24 cellular contexts compared by ENCODE assay signal in genomic region chr12:42141981-42142606, GRCh38. TPM values are rescaled to one million over a fixed set of nuclear protein-coding genes. Genes with fewer than 3 reads are reported as not detected.
DNase-seq lines count a peak whose midpoint lies in the region; TF ChIP-seq lines count a peak whose summit lies in the region.
"Had no signal": no experiment of that assay in that cellular context is flagged by ENCODE, and none has a peak within 500 bp of the region (broad histone marks: within the 10 kb centered on the region; RNA-seq: fewer than 3 reads in every experiment).

No MANE protein-coding gene starts in this region.

- H3K36me3 ChIP-seq in GM23248 (ENCODE audit: low read depth): no peaks in the 10 kb centered on the region
- H3K36me3 ChIP-seq: ascending aorta, BE2C, HAP-1, left lung, MG63, neutrophil, uterus had no signal

- H3F3A ChIP-seq in GM23248 (ENCODE audit: insufficient read depth): peaks cover 26% of the 10 kb centered on the region

- DNase-seq in DMS53 (lab: John Stamatoyannopoulos, UW) (peak; percentile 26), DMS53 treated with DMSO at 0.1 percent for 48 hours (lab: John Stamatoyannopoulos, UW; ENCODE audit: unreplicated experiment) (no peak), GF-D8 (lab: John Stamatoyannopoulos, UW) (peak; percentile 57), OCI-M1 (lab: John Stamatoyannopoulos, UW) (peak; percentile 87), erythroblast (lab: John Stamatoyannopoulos, UW) (peak; percentile 15 to 46), GOT3 (lab: John Stamatoyannopoulos, UW) (no peak), GM23248 (no peak)
- no peak for DNase-seq in activated CD4-positive, CD25-positive, alpha-beta regulatory T cell treated with anti-CD3 and anti-CD28 coated beads, Interleukin-2, amount 50 U/mL, for 72 hours
- DNase-seq: 8988T; activated CD8-positive, alpha-beta T cell treated with anti-CD3 and anti-CD28 coated beads for 36 hours; activated naive CD4-positive, alpha-beta T cell treated with anti-CD3 and anti-CD28 coated beads, Interleukin-2, amount 10 ng/mL, durations not matched to agents 7 days and 5 days; activated T-cell treated with anti-CD3 and anti-CD28 coated beads, Interleukin-2, amount 50 U/mL, for 24 hours; BE2C; GDM1; left lung; MG63; NCI-H2081; NCI-H748 treated with DMSO at 0.1 percent for 48 hours; stimulated activated CD4-positive, alpha-beta T cell treated with anti-CD3 and anti-CD28 coated beads, Interleukin-12 subunit alpha, Interleukin-12 subunit beta, amount 100 ng/mL, for 4 hours; stimulated activated CD8-positive, alpha-beta memory T cell treated with anti-CD3 and anti-CD28 coated beads, Interleukin-4, amount 100 ng/mL, for 48 hours; uterus had no signal

- peaks cover 71% of the 10 kb centered on the region for H3K79me2 ChIP-seq in GM23248 (ENCODE audit: insufficient read depth)

- H3K9me2 ChIP-seq in GM23248 (ENCODE audit: insufficient read depth): no peaks in the 10 kb centered on the region

- H3K9me3 ChIP-seq in GM23248 (ENCODE audit: low read depth): no peaks in the 10 kb centered on the region
- H3K9me3 ChIP-seq: ascending aorta, BE2C, HAP-1, left lung, MG63, neutrophil, uterus had no signal

- H3K27me3 ChIP-seq in GM23248 (replicated peaks; ENCODE audit: insufficient read depth): no peaks in the 10 kb centered on the region
- H3K27me3 ChIP-seq: ascending aorta, BE2C, left lung, MG63, neutrophil, uterus had no signal

- no peak for TF ChIP-seq POLR2A in erythroblast (IDR thresholded peaks at IDR 0.05; ENCODE audit: low read length)

- H2AFZ ChIP-seq in GM23248: no peak overlapping the region

- H3K4me3 ChIP-seq in GM23248: no peak overlapping the region
- H3K4me3 ChIP-seq: left lung, MG63, uterus had no signal

- peaks cover 29% of the 10 kb centered on the region for H3K4me1 ChIP-seq in GM23248 (ENCODE audit: insufficient read depth)
- H3K4me1 ChIP-seq: BE2C, uterus had no signal

- H3K4me2 ChIP-seq in GM23248 (ENCODE audit: unreplicated experiment): no peak overlapping the region

- WGBS in GM23248 (ENCODE audit: low coverage in 1 of 2, low lambda C conversion rate in 2 of 2, missing lambda C conversion rate in 2 of 2), 2 experiments: 85 to 86% methylated on average over 3 of the region's 3 CpGs

- H3K27ac ChIP-seq in GM23248: no peak overlapping the region
- H3K27ac ChIP-seq: ascending aorta, left lung, neutrophil, uterus had no signal

- in situ Hi-C loops in GM23248 (cut with MboI): loop anchor here (25.0 kb wide), 2 partner anchors 420 to 1145 kb away; no protein-coding TSS in a partner anchor

- H4K20me1 ChIP-seq in GM23248 (ENCODE audit: insufficient read depth): no peaks in the 10 kb centered on the region

- no peak overlapping the region for H3K9ac ChIP-seq in GM23248

RNA-seq across cellular contexts. Expression of gene GXYLT1, which starts 2.6 kb away (rescaled TPM):
- total RNA-seq in GM23248 (2014; rRNA removed; shearing (Covaris generic)): 14.6 and 16.6 TPM in 2 replicates
- 13.7 and 14.8 TPM in 2 replicates for polyA plus RNA-seq in GM23248 (2016; fragmentation: Nextera tagmentation; extraction: Ambion mirVana)

Comparison
In these comparisons a context has a peak if more than half of its experiments do, and no peak if none do; other contexts are left out.
1. DNase-seq: peak in DMS53 (single experiment), GF-D8 (single experiment), OCI-M1 (single experiment) and erythroblast (2 of 2); none in DMS53 treated with DMSO at 0.1 percent for 48 hours (single experiment), GOT3 (single experiment), GM23248 (single experiment) and activated CD4-positive, CD25-positive, alpha-beta regulatory T cell treated with anti-CD3 and anti-CD28 coated beads, Interleukin-2, amount 50 U/mL, for 72 hours (single experiment).